In the genomic region with DNA sequence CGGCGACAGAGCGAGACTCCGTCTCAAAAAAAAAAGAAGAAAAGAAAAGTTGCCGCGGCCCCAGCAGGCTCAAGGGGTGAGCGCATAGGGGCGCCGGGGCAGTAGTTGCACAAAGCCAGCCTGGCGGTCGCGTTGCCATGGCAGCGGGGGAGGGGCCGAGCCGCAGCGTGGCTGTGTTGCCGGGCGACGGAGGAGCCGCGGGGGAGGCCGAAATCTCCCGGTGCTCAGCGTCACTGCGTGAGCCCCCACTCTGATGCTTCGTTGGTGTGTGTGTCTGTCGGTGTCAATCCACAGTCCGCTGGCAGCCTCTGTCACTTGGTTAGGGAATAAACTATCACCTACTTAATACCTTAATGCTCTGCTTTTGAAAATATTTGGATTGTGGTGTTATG, we compare ENCODE assay signal across 8 cellular contexts.
DNase-seq lines count a peak whose midpoint lies in the region; ATAC-seq, FAIRE-seq and TF ChIP-seq lines count a peak whose summit lies in the region.

No MANE protein-coding gene starts in this region.

- ATAC-seq in HG02588 (IDR thresholded peaks at IDR 0.05; ENCODE audit: unreplicated experiment): peak; percentile 87
- peak; percentile 84 to 86 for ATAC-seq in activated CD4-positive, CD25-positive, alpha-beta regulatory T cell treated with anti-CD3 and anti-CD28 coated beads, Interleukin-2, amount 50 U/mL, for 24 hours

- peak; percentile 74 for DNase-seq in GM12892 (ENCODE audit: insufficient read length)
- DNase-seq in NCI-H1105 (lab: John Stamatoyannopoulos, UW): peak; percentile 54
- DNase-seq in central memory CD4-positive, alpha-beta T cell: peak; percentile 84
- peak; percentile 92 for DNase-seq in islet precursor cell
- peak; percentile 82 for DNase-seq in stimulated activated CD4-positive, alpha-beta T cell treated with anti-CD3 and anti-CD28 coated beads, Interleukin-12 subunit alpha, Interleukin-12 subunit beta, amount 100 ng/mL, for 4 hours
- DNase-seq in NCI-H2171 treated with DMSO at 0.1 percent for 48 hours (lab: John Stamatoyannopoulos, UW): no peak

- no peak for TF ChIP-seq POLR2A in GM12892 (IDR thresholded peaks at IDR 0.05; ENCODE audit: low read depth, low read length)

- peak; percentile 79 for FAIRE-seq in GM12892 (lab: Jason Lieb, UNC)
